ENCODE assay signal across 17 cellular contexts in the genomic region with DNA sequence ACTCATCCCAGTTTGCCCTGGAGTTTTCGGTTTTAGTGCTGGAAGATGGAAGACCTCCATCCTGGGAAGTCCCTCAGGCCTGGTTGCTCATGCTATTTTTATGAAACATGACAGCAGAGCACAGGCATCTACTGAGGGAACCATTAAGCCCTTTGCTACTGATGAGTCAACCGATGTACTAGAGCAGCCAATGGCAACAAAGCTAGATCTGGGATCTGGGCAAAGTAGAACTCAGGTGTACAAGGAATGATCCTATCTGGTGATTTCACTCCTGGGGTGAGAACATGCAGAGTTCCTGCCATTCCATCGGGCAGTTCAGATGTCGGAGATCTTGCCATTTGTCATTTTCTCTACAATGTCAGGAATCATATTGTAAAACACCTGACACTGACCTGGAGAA.
DNase-seq lines count a peak whose midpoint lies in the region; ATAC-seq, FAIRE-seq and TF ChIP-seq lines count a peak whose summit lies in the region.
"Had no signal": no experiment of that assay in that cellular context is flagged by ENCODE, and none has a peak within 500 bp of the region (broad histone marks: within the 10 kb centered on the region; RNA-seq: fewer than 3 reads in every experiment).

No MANE protein-coding gene starts in this region.

- TF ChIP-seq CTCF in epithelial cell of esophagus (IDR thresholded peaks at IDR 0.05; ENCODE audit: insufficient read depth, low read depth, low read length, missing control alignments), result no peak

- FAIRE-seq in frontal cortex (lab: Jason Lieb, UNC), result no peak
- FAIRE-seq: GM12892, H1 had no signal

- H3K4me3 ChIP-seq in epithelial cell of esophagus (ENCODE audit: low read length), result no peak overlapping the region

- peak; percentile 12 for DNase-seq in A172 (ENCODE audit: low spot score)
- DNase-seq in M059J (ENCODE audit: low read depth), result peak; percentile 40
- peak; percentile 1 for DNase-seq in epithelial cell of esophagus (ENCODE audit: low read depth)
- DNase-seq in kidney glomerular epithelial cell (lab: John Stamatoyannopoulos, UW), result peak; percentile 65
- DNase-seq in OCI-M1 (lab: John Stamatoyannopoulos, UW), result no peak
- no peak for DNase-seq in frontal cortex (ENCODE audit: low spot score in 2 of 2)
- no peak for DNase-seq in NCI-H128 (lab: John Stamatoyannopoulos, UW; ENCODE audit: unreplicated experiment)
- DNase-seq: C1 segment of cervical spinal cord, DND-41, KBM-7, NCI-H1048, NCI-H146, NCI-H2107, NCI-H526 treated with DMSO at 0.1 percent for 48 hours had no signal

- ATAC-seq in GM18873 (IDR thresholded peaks at IDR 0.05; ENCODE audit: low FRiP score, unreplicated experiment), result no peak

Comparison
In these comparisons a context has a peak if more than half of its experiments do, and no peak if none do; other contexts are left out.
1. DNase-seq: peak in A172 (single experiment), M059J (single experiment), epithelial cell of esophagus (single experiment) and kidney glomerular epithelial cell (single experiment); none in OCI-M1 (single experiment), frontal cortex (0 of 2) and NCI-H128 (single experiment).